Comparison of ENCODE assay signal across 14 cellular contexts in the genomic region with DNA sequence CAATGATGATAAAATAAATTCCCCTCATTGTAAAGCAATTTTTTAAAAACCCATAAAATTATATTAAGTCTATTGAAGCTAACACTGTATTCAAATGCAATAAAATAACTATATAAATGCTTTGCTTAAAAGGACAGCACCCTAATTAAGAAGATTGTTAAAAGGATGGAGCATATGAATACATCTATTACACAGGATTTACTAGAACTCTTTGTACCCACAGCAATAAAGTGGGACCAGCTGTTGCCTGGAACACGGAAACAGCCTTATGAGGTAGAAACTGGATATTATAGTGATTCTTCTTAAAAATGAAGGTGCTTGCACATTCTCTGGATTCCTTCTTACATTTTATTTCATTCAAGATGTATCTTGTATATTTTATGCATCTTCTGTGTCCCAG.
"Had no signal": no experiment of that assay in that cellular context is flagged by ENCODE, and none has a peak within 500 bp of the region (broad histone marks: within the 10 kb centered on the region; RNA-seq: fewer than 3 reads in every experiment).

No MANE protein-coding gene starts in this region.

- H3K4me3 ChIP-seq: body of pancreas, cardiac muscle cell, heart left ventricle, lower lobe of right lung, skin epidermis, stomach, upper lobe of right lung had no signal

- H3K36me3 ChIP-seq: cardiac muscle cell, heart left ventricle, lower lobe of right lung, stomach, upper lobe of right lung had no signal

- H3K9me3 ChIP-seq: body of pancreas, heart left ventricle, lower lobe of right lung, stomach, upper lobe of right lung had no signal

- DNase-seq: activated CD4-positive, alpha-beta memory T cell treated with anti-CD3 and anti-CD28 coated beads, Interleukin-2, amount 10 ng/mL, durations not matched to agents 7 days and 5 days; activated CD4-positive, alpha-beta T cell treated with anti-CD3 and anti-CD28 coated beads, Interleukin-2, amount 10 ng/mL, durations not matched to agents 24 days and 14 days; activated gamma-delta T cell; activated naive CD4-positive, alpha-beta T cell treated with anti-CD3 and anti-CD28 coated beads, Interleukin-2, amount 50 U/mL, for 16 hours; activated naive CD8-positive, alpha-beta T cell treated with anti-CD3 and anti-CD28 coated beads, Interleukin-2, amount 50 U/mL, for 24 hours; body of pancreas; heart left ventricle; lower lobe of right lung; naive thymus-derived CD8-positive, alpha-beta T cell; stimulated activated CD4-positive, alpha-beta T cell treated with anti-CD3 and anti-CD28 coated beads, Interleukin-2, amount 100 ng/mL, for 24 hours; stomach; upper lobe of right lung had no signal

- H3K27me3 ChIP-seq: body of pancreas, cardiac muscle cell, heart left ventricle, stomach, upper lobe of right lung had no signal

- H3K27ac ChIP-seq: body of pancreas, cardiac muscle cell, lower lobe of right lung, stomach, upper lobe of right lung had no signal

- H3K4me1 ChIP-seq: body of pancreas, lower lobe of right lung had no signal
